Comparison of ENCODE assay signal across 1 cellular context in the genomic region with DNA sequence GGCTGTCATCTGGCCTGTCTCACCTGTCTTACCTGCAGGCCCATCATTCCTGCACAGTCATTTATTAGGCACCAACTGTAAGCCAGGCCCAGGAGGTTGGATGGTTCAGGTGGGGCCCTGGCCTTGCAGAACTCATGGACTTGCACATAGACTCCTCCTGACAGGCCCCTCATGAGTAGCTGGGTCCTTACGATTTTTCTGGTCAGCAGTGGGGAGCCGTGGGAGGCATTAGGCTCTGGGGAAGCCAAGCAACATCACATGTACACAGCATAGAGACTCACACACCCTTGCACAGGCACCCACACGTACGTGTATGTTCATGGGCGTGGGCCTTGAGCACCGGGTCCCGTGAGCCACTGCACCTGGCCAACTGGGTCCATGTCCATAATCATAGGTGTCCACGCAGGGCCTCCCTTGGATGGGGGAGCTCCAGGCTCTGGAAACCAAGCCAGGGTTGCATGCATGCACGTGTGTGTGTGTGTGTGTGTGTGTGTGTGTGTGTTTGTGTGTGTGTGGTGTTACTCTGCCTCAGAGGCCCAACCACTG.
A peak's percentile ranks its signal among the peaks of the same experiment; 100 is the strongest.
TF ChIP-seq lines count a peak whose summit lies in the region.

No MANE protein-coding gene starts in this region.

TF ChIP-seq in K562, 482 proteins besides CTCF, POLR2A, EP300 and RAD21 (continued from another document):
- TF ChIP-seq, protein P1, sequence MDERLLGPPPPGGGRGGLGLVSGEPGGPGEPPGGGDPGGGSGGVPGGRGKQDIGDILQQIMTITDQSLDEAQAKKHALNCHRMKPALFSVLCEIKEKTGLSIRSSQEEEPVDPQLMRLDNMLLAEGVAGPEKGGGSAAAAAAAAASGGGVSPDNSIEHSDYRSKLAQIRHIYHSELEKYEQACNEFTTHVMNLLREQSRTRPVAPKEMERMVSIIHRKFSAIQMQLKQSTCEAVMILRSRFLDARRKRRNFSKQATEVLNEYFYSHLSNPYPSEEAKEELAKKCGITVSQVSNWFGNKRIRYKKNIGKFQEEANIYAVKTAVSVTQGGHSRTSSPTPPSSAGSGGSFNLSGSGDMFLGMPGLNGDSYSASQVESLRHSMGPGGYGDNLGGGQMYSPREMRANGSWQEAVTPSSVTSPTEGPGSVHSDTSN (CRISPR knock-in tag; IDR thresholded peaks at IDR 0.05; ENCODE audit: low read depth): no peak
- TF ChIP-seq, protein P1 (tag; conservative IDR thresholded peaks at IDR 0.05; ENCODE audit: low read depth): no peak
- TF ChIP-seq HDAC1 (IDR thresholded peaks at IDR 0.05): no peak
- no peak for TF ChIP-seq ZNF586 (CRISPR knock-in tag; conservative IDR thresholded peaks at IDR 0.05)
- TF ChIP-seq, protein P2, sequence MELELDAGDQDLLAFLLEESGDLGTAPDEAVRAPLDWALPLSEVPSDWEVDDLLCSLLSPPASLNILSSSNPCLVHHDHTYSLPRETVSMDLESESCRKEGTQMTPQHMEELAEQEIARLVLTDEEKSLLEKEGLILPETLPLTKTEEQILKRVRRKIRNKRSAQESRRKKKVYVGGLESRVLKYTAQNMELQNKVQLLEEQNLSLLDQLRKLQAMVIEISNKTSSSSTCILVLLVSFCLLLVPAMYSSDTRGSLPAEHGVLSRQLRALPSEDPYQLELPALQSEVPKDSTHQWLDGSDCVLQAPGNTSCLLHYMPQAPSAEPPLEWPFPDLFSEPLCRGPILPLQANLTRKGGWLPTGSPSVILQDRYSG (tag; conservative IDR thresholded peaks at IDR 0.05; ENCODE audit: low read depth): no peak
- TF ChIP-seq BRD9 (IDR thresholded peaks at IDR 0.05; ENCODE audit: low read depth, partially characterized antibody): peak; percentile 5
- TF ChIP-seq, protein P3, sequence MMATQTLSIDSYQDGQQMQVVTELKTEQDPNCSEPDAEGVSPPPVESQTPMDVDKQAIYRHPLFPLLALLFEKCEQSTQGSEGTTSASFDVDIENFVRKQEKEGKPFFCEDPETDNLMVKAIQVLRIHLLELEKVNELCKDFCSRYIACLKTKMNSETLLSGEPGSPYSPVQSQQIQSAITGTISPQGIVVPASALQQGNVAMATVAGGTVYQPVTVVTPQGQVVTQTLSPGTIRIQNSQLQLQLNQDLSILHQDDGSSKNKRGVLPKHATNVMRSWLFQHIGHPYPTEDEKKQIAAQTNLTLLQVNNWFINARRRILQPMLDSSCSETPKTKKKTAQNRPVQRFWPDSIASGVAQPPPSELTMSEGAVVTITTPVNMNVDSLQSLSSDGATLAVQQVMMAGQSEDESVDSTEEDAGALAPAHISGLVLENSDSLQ (IDR thresholded peaks at IDR 0.05): no peak
- no peak for TF ChIP-seq ZNF408 (CRISPR knock-in tag; IDR thresholded peaks at IDR 0.05; ENCODE audit: low read depth)
- TF ChIP-seq ZBTB7A (IDR thresholded peaks at IDR 0.05; ENCODE audit: borderline replicate concordance, control insufficient read depth, low read depth, low read length): no peak
- TF ChIP-seq HIVEP1 (CRISPR knock-in tag; IDR thresholded peaks at IDR 0.05): no peak
- TF ChIP-seq GTF2F1 (IDR thresholded peaks at IDR 0.05; ENCODE audit: low read depth, low read length): no peak
- TF ChIP-seq TFAM (CRISPR knock-in tag; conservative IDR thresholded peaks at IDR 0.05): no peak
- TF ChIP-seq SP1 (CRISPR knock-in tag; IDR thresholded peaks at IDR 0.05): 0 out of 2 replicates have a peak, but pooled peaks have one; percentile 10
- TF ChIP-seq, protein P4, sequence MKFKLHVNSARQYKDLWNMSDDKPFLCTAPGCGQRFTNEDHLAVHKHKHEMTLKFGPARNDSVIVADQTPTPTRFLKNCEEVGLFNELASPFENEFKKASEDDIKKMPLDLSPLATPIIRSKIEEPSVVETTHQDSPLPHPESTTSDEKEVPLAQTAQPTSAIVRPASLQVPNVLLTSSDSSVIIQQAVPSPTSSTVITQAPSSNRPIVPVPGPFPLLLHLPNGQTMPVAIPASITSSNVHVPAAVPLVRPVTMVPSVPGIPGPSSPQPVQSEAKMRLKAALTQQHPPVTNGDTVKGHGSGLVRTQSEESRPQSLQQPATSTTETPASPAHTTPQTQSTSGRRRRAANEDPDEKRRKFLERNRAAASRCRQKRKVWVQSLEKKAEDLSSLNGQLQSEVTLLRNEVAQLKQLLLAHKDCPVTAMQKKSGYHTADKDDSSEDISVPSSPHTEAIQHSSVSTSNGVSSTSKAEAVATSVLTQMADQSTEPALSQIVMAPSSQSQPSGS (CRISPR knock-in tag; IDR thresholded peaks at IDR 0.05): no peak
- TF ChIP-seq SRF (CRISPR knock-in tag; IDR thresholded peaks at IDR 0.05): no peak
- no peak for TF ChIP-seq STAT5A (IDR thresholded peaks at IDR 0.05; ENCODE audit: borderline replicate concordance, low read length)
- TF ChIP-seq, protein P5, sequence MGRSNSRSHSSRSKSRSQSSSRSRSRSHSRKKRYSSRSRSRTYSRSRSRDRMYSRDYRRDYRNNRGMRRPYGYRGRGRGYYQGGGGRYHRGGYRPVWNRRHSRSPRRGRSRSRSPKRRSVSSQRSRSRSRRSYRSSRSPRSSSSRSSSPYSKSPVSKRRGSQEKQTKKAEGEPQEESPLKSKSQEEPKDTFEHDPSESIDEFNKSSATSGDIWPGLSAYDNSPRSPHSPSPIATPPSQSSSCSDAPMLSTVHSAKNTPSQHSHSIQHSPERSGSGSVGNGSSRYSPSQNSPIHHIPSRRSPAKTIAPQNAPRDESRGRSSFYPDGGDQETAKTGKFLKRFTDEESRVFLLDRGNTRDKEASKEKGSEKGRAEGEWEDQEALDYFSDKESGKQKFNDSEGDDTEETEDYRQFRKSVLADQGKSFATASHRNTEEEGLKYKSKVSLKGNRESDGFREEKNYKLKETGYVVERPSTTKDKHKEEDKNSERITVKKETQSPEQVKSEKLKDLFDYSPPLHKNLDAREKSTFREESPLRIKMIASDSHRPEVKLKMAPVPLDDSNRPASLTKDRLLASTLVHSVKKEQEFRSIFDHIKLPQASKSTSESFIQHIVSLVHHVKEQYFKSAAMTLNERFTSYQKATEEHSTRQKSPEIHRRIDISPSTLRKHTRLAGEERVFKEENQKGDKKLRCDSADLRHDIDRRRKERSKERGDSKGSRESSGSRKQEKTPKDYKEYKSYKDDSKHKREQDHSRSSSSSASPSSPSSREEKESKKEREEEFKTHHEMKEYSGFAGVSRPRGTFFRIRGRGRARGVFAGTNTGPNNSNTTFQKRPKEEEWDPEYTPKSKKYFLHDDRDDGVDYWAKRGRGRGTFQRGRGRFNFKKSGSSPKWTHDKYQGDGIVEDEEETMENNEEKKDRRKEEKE (IDR thresholded peaks at IDR 0.05; ENCODE audit: borderline replicate concordance in 1 of 2, control insufficient read depth in 1 of 2, low read depth in 2 of 2, low read length in 1 of 2): no peak
